In the genomic region with DNA sequence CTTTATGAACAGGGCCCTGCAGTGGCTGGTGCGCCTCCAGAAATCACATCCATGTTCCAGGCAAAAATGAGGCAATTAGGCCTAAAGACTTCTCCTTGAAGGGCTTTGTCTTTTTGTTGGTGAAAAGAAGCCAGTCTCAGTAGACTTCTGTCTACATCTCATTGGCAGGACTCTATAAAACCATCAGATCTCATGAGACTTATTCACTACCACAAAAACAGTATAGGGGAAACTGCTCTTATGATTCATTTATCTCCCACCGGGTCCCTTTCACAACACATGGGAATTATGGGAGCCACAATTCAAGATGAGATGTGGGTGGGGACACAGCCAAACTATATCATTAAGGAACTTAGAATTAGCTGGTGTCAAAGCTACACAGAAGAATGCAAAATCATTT, we compare ENCODE assay signal across 1 cellular context.
TF ChIP-seq lines count a peak whose summit lies in the region.

No MANE protein-coding gene starts in this region.

TF ChIP-seq in H1, 55 proteins besides CTCF, POLR2A, EP300 and RAD21:
- TF ChIP-seq, protein P1, sequence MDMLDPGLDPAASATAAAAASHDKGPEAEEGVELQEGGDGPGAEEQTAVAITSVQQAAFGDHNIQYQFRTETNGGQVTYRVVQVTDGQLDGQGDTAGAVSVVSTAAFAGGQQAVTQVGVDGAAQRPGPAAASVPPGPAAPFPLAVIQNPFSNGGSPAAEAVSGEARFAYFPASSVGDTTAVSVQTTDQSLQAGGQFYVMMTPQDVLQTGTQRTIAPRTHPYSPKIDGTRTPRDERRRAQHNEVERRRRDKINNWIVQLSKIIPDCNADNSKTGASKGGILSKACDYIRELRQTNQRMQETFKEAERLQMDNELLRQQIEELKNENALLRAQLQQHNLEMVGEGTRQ (IDR thresholded peaks at IDR 0.05; ENCODE audit: low read length): no peak
- TF ChIP-seq CBX8 (IDR thresholded peaks at IDR 0.05; ENCODE audit: borderline replicate concordance, low read depth, low read length) (no peak), KDM5A (IDR thresholded peaks at IDR 0.05; ENCODE audit: low read length) (no peak), NRF1 (IDR thresholded peaks at IDR 0.05; ENCODE audit: low read depth, low read length) (no peak), HDAC2 (IDR thresholded peaks at IDR 0.05; ENCODE audit: borderline replicate concordance in 1 of 2, low read depth in 2 of 2, low read length in 2 of 2) (no peak), SUZ12 (IDR thresholded peaks at IDR 0.05; ENCODE audit: low read length) (no peak), RNF2 (IDR thresholded peaks at IDR 0.05; ENCODE audit: borderline replicate concordance, low read depth, low read length, missing control alignments, poor library complexity, severe bottlenecking) (no peak), ZNF274 (IDR thresholded peaks at IDR 0.05; ENCODE audit: borderline replicate concordance, extremely low read depth, low read length) (no peak), KDM1A (IDR thresholded peaks at IDR 0.05; ENCODE audit: borderline replicate concordance, low read length) (no peak), SIN3A (conservative IDR thresholded peaks at IDR 0.05 in 1 of 2, IDR thresholded peaks at IDR 0.05 in 1 of 2; ENCODE audit: low read depth in 1 of 2, low read length in 2 of 2) (no peak), EGR1 (IDR thresholded peaks at IDR 0.05; ENCODE audit: borderline replicate concordance, low read depth, low read length) (no peak), TEAD4 (IDR thresholded peaks at IDR 0.05; ENCODE audit: low read depth, low read length) (no peak), GTF2F1 (IDR thresholded peaks at IDR 0.05; ENCODE audit: borderline replicate concordance, low read depth, low read length) (no peak), SP2 (IDR thresholded peaks at IDR 0.05; ENCODE audit: low read length) (no peak), YY1 (IDR thresholded peaks at IDR 0.05; ENCODE audit: low read depth, low read length) (no peak), PHF8 (conservative IDR thresholded peaks at IDR 0.05; ENCODE audit: low read depth, low read length) (no peak), SIX5 (IDR thresholded peaks at IDR 0.05; ENCODE audit: low read depth, low read length) (no peak)
- TF ChIP-seq, protein P2, sequence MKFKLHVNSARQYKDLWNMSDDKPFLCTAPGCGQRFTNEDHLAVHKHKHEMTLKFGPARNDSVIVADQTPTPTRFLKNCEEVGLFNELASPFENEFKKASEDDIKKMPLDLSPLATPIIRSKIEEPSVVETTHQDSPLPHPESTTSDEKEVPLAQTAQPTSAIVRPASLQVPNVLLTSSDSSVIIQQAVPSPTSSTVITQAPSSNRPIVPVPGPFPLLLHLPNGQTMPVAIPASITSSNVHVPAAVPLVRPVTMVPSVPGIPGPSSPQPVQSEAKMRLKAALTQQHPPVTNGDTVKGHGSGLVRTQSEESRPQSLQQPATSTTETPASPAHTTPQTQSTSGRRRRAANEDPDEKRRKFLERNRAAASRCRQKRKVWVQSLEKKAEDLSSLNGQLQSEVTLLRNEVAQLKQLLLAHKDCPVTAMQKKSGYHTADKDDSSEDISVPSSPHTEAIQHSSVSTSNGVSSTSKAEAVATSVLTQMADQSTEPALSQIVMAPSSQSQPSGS (IDR thresholded peaks at IDR 0.05; ENCODE audit: low read length): no peak
TF ChIP-seq in H1: peak in this region for 0.
